8 cellular contexts compared by ENCODE assay signal in genomic region chr5:147310059-147310704, GRCh38.
DNase-seq lines count a peak whose midpoint lies in the region; ATAC-seq and TF ChIP-seq lines count a peak whose summit lies in the region.

No MANE protein-coding gene starts in this region.

- ATAC-seq in gastrocnemius medialis = peak; percentile 73 to 76
- ATAC-seq in stimulated activated effector memory CD8-positive, alpha-beta T cell treated with anti-CD3 and anti-CD28 coated beads, Interleukin-12 subunit alpha, Interleukin-12 subunit beta, amount 100 ng/mL, for 72 hours = no peak
- ATAC-seq in HG02642 (IDR thresholded peaks at IDR 0.05; ENCODE audit: poor library complexity, unreplicated experiment) = no peak

- DNase-seq in HT-29 (ENCODE audit: low spot score) (peak; percentile 91), SHP77 (lab: John Stamatoyannopoulos, UW) (peak; percentile 84 to 90), fibroblast of villous mesenchyme (ENCODE audit: low read depth) (peak; percentile 12), gastrocnemius medialis (peak; percentile 16 to 46)
- DNase-seq in stimulated activated effector memory CD8-positive, alpha-beta T cell treated with anti-CD3 and anti-CD28 coated beads, Interleukin-12 subunit alpha, Interleukin-12 subunit beta, amount 100 ng/mL, for 72 hours (ENCODE audit: low spot score in 2 of 2) = no peak
- no peak for DNase-seq in effector CD8-positive, alpha-beta T cell (lab: John Stamatoyannopoulos, UW)

- H3K4me1 ChIP-seq in gastrocnemius medialis = no peaks in the 10 kb centered on the region

- H3K4me3 Mint-ChIP-seq in stimulated activated effector memory CD8-positive, alpha-beta T cell treated with anti-CD3 and anti-CD28 coated beads, Interleukin-12 subunit alpha, Interleukin-12 subunit beta, amount 100 ng/mL, for 72 hours = no peak overlapping the region

- no peak for TF ChIP-seq POLR2A in gastrocnemius medialis (IDR thresholded peaks at IDR 0.05)

- H3K27ac ChIP-seq in 22Rv1 (peak overlapping the region; percentile 48), gastrocnemius medialis (no peak overlapping the region)

- H3K4me3 ChIP-seq in fibroblast of villous mesenchyme (ENCODE audit: low read depth, low read length) (no peak overlapping the region), gastrocnemius medialis (no peak overlapping the region)

- no peaks in the 10 kb centered on the region for H3K4me1 Mint-ChIP-seq in stimulated activated effector memory CD8-positive, alpha-beta T cell treated with anti-CD3 and anti-CD28 coated beads, Interleukin-12 subunit alpha, Interleukin-12 subunit beta, amount 100 ng/mL, for 72 hours

- in situ Hi-C loops in gastrocnemius medialis (cut with MboI; ENCODE audit: low sequenced_read_pairs in 4 of 4) = no loop called here

- H3K36me3 Mint-ChIP-seq in stimulated activated effector memory CD8-positive, alpha-beta T cell treated with anti-CD3 and anti-CD28 coated beads, Interleukin-12 subunit alpha, Interleukin-12 subunit beta, amount 100 ng/mL, for 72 hours = no peaks in the 10 kb centered on the region

- no peaks in the 10 kb centered on the region for H3K36me3 ChIP-seq in gastrocnemius medialis

- H3K27ac Mint-ChIP-seq in stimulated activated effector memory CD8-positive, alpha-beta T cell treated with anti-CD3 and anti-CD28 coated beads, Interleukin-12 subunit alpha, Interleukin-12 subunit beta, amount 100 ng/mL, for 72 hours = no peak overlapping the region

- H3K27me3 ChIP-seq in gastrocnemius medialis = no peaks in the 10 kb centered on the region

- H3K9me3 Mint-ChIP-seq in stimulated activated effector memory CD8-positive, alpha-beta T cell treated with anti-CD3 and anti-CD28 coated beads, Interleukin-12 subunit alpha, Interleukin-12 subunit beta, amount 100 ng/mL, for 72 hours = no peaks in the 10 kb centered on the region

- no peak for TF ChIP-seq CTCF in 22Rv1 (IDR thresholded peaks at IDR 0.05)
- no peak for TF ChIP-seq CTCF in fibroblast of villous mesenchyme (IDR thresholded peaks at IDR 0.05; ENCODE audit: insufficient read depth, low read depth, low read length)
- TF ChIP-seq CTCF in gastrocnemius medialis (IDR thresholded peaks at IDR 0.05 in 4 of 5, conservative IDR thresholded peaks at IDR 0.05 in 1 of 5) = no peak

- intact Hi-C loops in gastrocnemius medialis (cut with DNase I; ENCODE audit: low total_unique reads) = no loop called here

- H3K9me3 ChIP-seq in gastrocnemius medialis = no peaks in the 10 kb centered on the region

Comparison
In these comparisons a context has a peak if more than half of its experiments do, and no peak if none do; other contexts are left out.
1. DNase-seq: peak in HT-29 (single experiment), SHP77 (2 of 2), fibroblast of villous mesenchyme (single experiment) and gastrocnemius medialis (2 of 2); none in stimulated activated effector memory CD8-positive, alpha-beta T cell treated with anti-CD3 and anti-CD28 coated beads, Interleukin-12 subunit alpha, Interleukin-12 subunit beta, amount 100 ng/mL, for 72 hours (0 of 2) and effector CD8-positive, alpha-beta T cell (single experiment).
2. ATAC-seq: peak in gastrocnemius medialis (2 of 2); none in stimulated activated effector memory CD8-positive, alpha-beta T cell treated with anti-CD3 and anti-CD28 coated beads, Interleukin-12 subunit alpha, Interleukin-12 subunit beta, amount 100 ng/mL, for 72 hours (single experiment) and HG02642 (single experiment).